24 cellular contexts compared by ENCODE assay signal in the genomic region with DNA sequence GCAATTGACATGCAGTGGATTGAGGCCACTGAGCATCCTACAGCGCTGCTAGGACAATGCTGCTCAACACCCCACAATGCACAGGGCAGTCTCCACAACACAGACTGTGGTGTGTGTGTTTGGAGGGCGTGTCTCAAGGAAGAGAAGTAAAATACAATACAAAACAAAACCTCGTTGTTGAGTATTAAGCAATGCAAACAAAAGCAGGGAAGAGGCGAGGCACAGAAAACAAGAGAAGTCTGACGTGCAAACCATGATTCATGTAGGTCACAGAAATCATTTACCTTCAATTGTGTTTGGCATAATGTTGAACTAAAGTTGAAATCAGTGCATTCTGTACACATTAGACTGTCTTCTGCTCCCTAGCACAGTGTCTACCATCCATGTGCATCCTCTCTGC.
A peak's percentile ranks its signal among the peaks of the same experiment; 100 is the strongest.
DNase-seq lines count a peak whose midpoint lies in the region; ATAC-seq, FAIRE-seq and TF ChIP-seq lines count a peak whose summit lies in the region.
"Had no signal": no experiment of that assay in that cellular context is flagged by ENCODE, and none has a peak within 500 bp of the region (broad histone marks: within the 10 kb centered on the region; RNA-seq: fewer than 3 reads in every experiment).

No MANE protein-coding gene starts in this region.

- H3K9me3 Mint-ChIP-seq in CD8-positive, alpha-beta T cell = no peaks in the 10 kb centered on the region
- H3K9me3 Mint-ChIP-seq: activated naive CD4-positive, alpha-beta T cell treated with anti-CD3 and anti-CD28 coated beads, Interleukin-2, amount 10 ng/mL, durations not matched to agents 7 days and 5 days; activated T-cell treated with anti-CD3 and anti-CD28 coated beads, Interleukin-2, amount 50 U/mL, for 24 hours had no signal

- no peak for TF ChIP-seq POLR2A in endothelial cell of umbilical vein (IDR thresholded peaks at IDR 0.05; ENCODE audit: low read depth, low read length)

- peaks cover 52% of the 10 kb centered on the region for H3K36me3 Mint-ChIP-seq in CD8-positive, alpha-beta T cell
- H3K36me3 Mint-ChIP-seq: activated naive CD4-positive, alpha-beta T cell treated with anti-CD3 and anti-CD28 coated beads, Interleukin-2, amount 10 ng/mL, durations not matched to agents 7 days and 5 days had no signal

- no peaks in the 10 kb centered on the region for H3K27me3 Mint-ChIP-seq in CD8-positive, alpha-beta T cell (ENCODE audit: low read depth)
- H3K27me3 Mint-ChIP-seq: activated naive CD4-positive, alpha-beta T cell treated with anti-CD3 and anti-CD28 coated beads, Interleukin-2, amount 10 ng/mL, durations not matched to agents 7 days and 5 days; activated T-cell treated with anti-CD3 and anti-CD28 coated beads, Interleukin-2, amount 50 U/mL, for 24 hours had no signal

- no peaks in the 10 kb centered on the region for H3K9me3 ChIP-seq in CD8-positive, alpha-beta T cell (ENCODE audit: low read length)
- H3K9me3 ChIP-seq in endothelial cell of umbilical vein (replicated peaks; ENCODE audit: control insufficient read depth, insufficient read depth, low read length) = no peaks in the 10 kb centered on the region
- H3K9me3 ChIP-seq: SJSA1, upper lobe of left lung had no signal

- TF ChIP-seq CTCF in CD8-positive, alpha-beta T cell (IDR thresholded peaks at IDR 0.05) = no peak
- no peak for TF ChIP-seq CTCF in endothelial cell of umbilical vein (IDR thresholded peaks at IDR 0.05; ENCODE audit: extremely low read depth in 1 of 2, insufficient read depth in 1 of 2, low read depth in 1 of 2, low read length in 2 of 2)
- TF ChIP-seq CTCF in GM10266 (IDR thresholded peaks at IDR 0.05; ENCODE audit: control insufficient read depth, insufficient read depth, low read depth, missing control alignments) = no peak

- no peak for ATAC-seq in CD8-positive, alpha-beta T cell
- ATAC-seq in GM18870 (IDR thresholded peaks at IDR 0.05; ENCODE audit: unreplicated experiment) = no peak
- ATAC-seq: stimulated activated naive CD8-positive, alpha-beta T cell treated with anti-CD3 and anti-CD28 coated beads, Interleukin-15, Interleukin-2, amounts not matched to agents 100 U/mL and 50 U/mL, for 24 hours had no signal

- BruUV-seq in endothelial cell of umbilical vein (replicated peaks; lab: Mats Ljungman, UMichigan) = no TSS peak

- H4K20me1 ChIP-seq in endothelial cell of umbilical vein (replicated peaks; ENCODE audit: control insufficient read depth, extremely low read depth, insufficient read depth, low read length) = no peaks in the 10 kb centered on the region

- H3K36me3 ChIP-seq in CD8-positive, alpha-beta T cell (ENCODE audit: insufficient read depth, low read length) = no peaks in the 10 kb centered on the region
- peaks cover 0 to 6% of the 10 kb centered on the region in 2 experiments for H3K36me3 ChIP-seq in endothelial cell of umbilical vein (ENCODE audit: control insufficient read depth in 2 of 2, extremely low read depth in 1 of 2, insufficient read depth in 2 of 2, low read length in 2 of 2)

- H3K4me2 ChIP-seq in endothelial cell of umbilical vein (ENCODE audit: insufficient read depth, low read length) = no peak overlapping the region
- H3K4me2 ChIP-seq: KMS-11 had no signal

- CTCF ChIA-PET in CD8-positive, alpha-beta T cell (lab: Charles Lee) = interaction anchor here (1.5 to 2.6 kb wide), 2 partner anchors 13 to 261 kb away, joined by 3 to 6 read pairs; a partner anchor contains a TSS
- CTCF ChIA-PET in endothelial cell of umbilical vein (lab: Charles Lee) = interaction anchor here (0.7 to 1.2 kb wide), 2 partner anchors 22 to 82 kb away, joined by 3 read pairs; no protein-coding TSS in a partner anchor

- no peak overlapping the region for H2AFZ ChIP-seq in endothelial cell of umbilical vein (ENCODE audit: low read depth, low read length)

- intact Hi-C loops in CD8-positive, alpha-beta T cell (cut with DNase I, micrococcal nuclease) = no loop called here
- intact Hi-C loops in endothelial cell of umbilical vein (cut with micrococcal nuclease) = no loop called here

- H3K79me2 ChIP-seq in endothelial cell of umbilical vein (ENCODE audit: control insufficient read depth, insufficient read depth, low read length) = no peaks in the 10 kb centered on the region

- POLR2A ChIA-PET in CD8-positive, alpha-beta T cell (lab: Charles Lee) = no interaction called here
- POLR2A ChIA-PET in endothelial cell of umbilical vein (lab: Charles Lee) = no interaction called here

- no peaks in the 10 kb centered on the region for H3K27me3 ChIP-seq in CD8-positive, alpha-beta T cell (ENCODE audit: insufficient read depth, low read length)
- H3K27me3 ChIP-seq in endothelial cell of umbilical vein (ENCODE audit: control insufficient read depth in 2 of 2, insufficient read depth in 2 of 2, low read length in 2 of 2) = no peaks in the 10 kb centered on the region
- H3K27me3 ChIP-seq: SJSA1, upper lobe of left lung had no signal

- H3K9me1 ChIP-seq in endothelial cell of umbilical vein (replicated peaks; ENCODE audit: control insufficient read depth, extremely low read depth, insufficient read depth, low read length) = no peaks in the 10 kb centered on the region

- H3K27ac ChIP-seq in CD8-positive, alpha-beta T cell (ENCODE audit: low read depth, low read length) = no peak overlapping the region
- no peak overlapping the region for H3K27ac ChIP-seq in endothelial cell of umbilical vein (ENCODE audit: insufficient read depth, low read depth, low read length)
- H3K27ac ChIP-seq: KMS-11, SJSA1, upper lobe of left lung had no signal

- DNase-seq in CD8-positive, alpha-beta T cell = no peak
- DNase-seq in NCI-H69 (lab: John Stamatoyannopoulos, UW) (peak; percentile 56), endothelial cell of umbilical vein (ENCODE audit: low read depth, low spot score) (no peak), pons (ENCODE audit: low spot score) (peak; percentile 59), NOMO-1 treated with DMSO at 0.1 percent for 48 hours (lab: John Stamatoyannopoulos, UW; ENCODE audit: unreplicated experiment) (no peak), amniotic stem cell (lab: John Stamatoyannopoulos, UW) (no peak), GM10266 (ENCODE audit: extremely low spot score) (no peak)
- DNase-seq: activated CD8-positive, alpha-beta memory T cell treated with anti-CD3 and anti-CD28 coated beads for 24 hours; activated naive CD4-positive, alpha-beta T cell treated with anti-CD3 and anti-CD28 coated beads, Interleukin-2, amount 10 ng/mL, durations not matched to agents 7 days and 5 days; activated T-cell treated with anti-CD3 and anti-CD28 coated beads, Interleukin-2, amount 50 U/mL, for 24 hours; C1 segment of cervical spinal cord; central memory CD4-positive, alpha-beta T cell; kidney; MV-4-11; NCI-H187; NCI-H446; occipital lobe; stimulated activated CD4-positive, alpha-beta T cell treated with anti-CD3 and anti-CD28 coated beads, Interleukin-4, amount 100 ng/mL, for 24 hours; stimulated activated naive CD8-positive, alpha-beta T cell treated with anti-CD3 and anti-CD28 coated beads, Interleukin-15, Interleukin-2, amounts not matched to agents 100 U/mL and 50 U/mL, for 24 hours; upper lobe of left lung had no signal

- H3K9ac ChIP-seq in endothelial cell of umbilical vein (replicated peaks; ENCODE audit: extremely low read depth, insufficient read depth, low read length) = no peak overlapping the region
- H3K9ac ChIP-seq: KMS-11 had no signal

- H3K4me1 ChIP-seq in CD8-positive, alpha-beta T cell (ENCODE audit: insufficient read depth, low read length) = no peaks in the 10 kb centered on the region
- H3K4me1 ChIP-seq in endothelial cell of umbilical vein (ENCODE audit: control insufficient read depth, extremely low read depth, insufficient read depth, low read length) = peaks cover 6% of the 10 kb centered on the region

- peak; percentile 38 for FAIRE-seq in endothelial cell of umbilical vein (lab: Jason Lieb, UNC)
- FAIRE-seq: HTR-8/SVneo, kidney had no signal

- H3K4me3 ChIP-seq in CD8-positive, alpha-beta T cell (ENCODE audit: low read depth, low read length) = no peak overlapping the region
- H3K4me3 ChIP-seq in endothelial cell of umbilical vein (replicated peaks in 1 of 3; ENCODE audit: insufficient read depth in 1 of 3, low read depth in 1 of 3, low read length in 3 of 3) = no peak overlapping the region
- H3K4me3 ChIP-seq: SJSA1, upper lobe of left lung had no signal

- H3K4me3 Mint-ChIP-seq in CD8-positive, alpha-beta T cell = no peak overlapping the region
- H3K4me3 Mint-ChIP-seq: activated naive CD4-positive, alpha-beta T cell treated with anti-CD3 and anti-CD28 coated beads, Interleukin-2, amount 10 ng/mL, durations not matched to agents 7 days and 5 days; activated T-cell treated with anti-CD3 and anti-CD28 coated beads, Interleukin-2, amount 50 U/mL, for 24 hours had no signal

- dilution Hi-C loops in endothelial cell of umbilical vein (cut with MboI; ENCODE audit: extremely low pct_ligation_motif_present, low sequenced_read_pairs) = no loop called here

- H3K4me1 Mint-ChIP-seq in CD8-positive, alpha-beta T cell (ENCODE audit: low read depth) = peaks cover 5% of the 10 kb centered on the region
- H3K4me1 Mint-ChIP-seq: activated naive CD4-positive, alpha-beta T cell treated with anti-CD3 and anti-CD28 coated beads, Interleukin-2, amount 10 ng/mL, durations not matched to agents 7 days and 5 days had no signal

- peak overlapping the region; percentile 16 for H3K27ac Mint-ChIP-seq in CD8-positive, alpha-beta T cell
- H3K27ac Mint-ChIP-seq: activated naive CD4-positive, alpha-beta T cell treated with anti-CD3 and anti-CD28 coated beads, Interleukin-2, amount 10 ng/mL, durations not matched to agents 7 days and 5 days; activated T-cell treated with anti-CD3 and anti-CD28 coated beads, Interleukin-2, amount 50 U/mL, for 24 hours had no signal

TF ChIP-seq in endothelial cell of umbilical vein, 7 proteins besides CTCF, POLR2A, EP300 and RAD21:
- TF ChIP-seq JUN (IDR thresholded peaks at IDR 0.05; ENCODE audit: borderline replicate concordance, insufficient read depth, insufficient read length, low read depth) (no peak), GATA2 (IDR thresholded peaks at IDR 0.05; ENCODE audit: insufficient read depth, insufficient read length, low read depth, low read length) (no peak), POLR2AphosphoS5 (IDR thresholded peaks at IDR 0.05; ENCODE audit: insufficient read depth, low read depth, low read length) (no peak), MYC (IDR thresholded peaks at IDR 0.05; ENCODE audit: low read depth, low read length) (no peak), EZH2 (IDR thresholded peaks at IDR 0.05; ENCODE audit: borderline replicate concordance, low read depth, low read length, severe bottlenecking) (no peak), FOS (IDR thresholded peaks at IDR 0.05; ENCODE audit: borderline replicate concordance, insufficient read depth, low read length) (no peak)
- TF ChIP-seq, protein P1, sequence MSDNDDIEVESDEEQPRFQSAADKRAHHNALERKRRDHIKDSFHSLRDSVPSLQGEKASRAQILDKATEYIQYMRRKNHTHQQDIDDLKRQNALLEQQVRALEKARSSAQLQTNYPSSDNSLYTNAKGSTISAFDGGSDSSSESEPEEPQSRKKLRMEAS (IDR thresholded peaks at IDR 0.05; ENCODE audit: insufficient read depth, insufficient read length) = no peak

Comparison
In these comparisons a context has a peak if more than half of its experiments do, and no peak if none do; other contexts are left out.
1. DNase-seq: peak in NCI-H69 (single experiment) and pons (single experiment); none in CD8-positive, alpha-beta T cell (0 of 7), endothelial cell of umbilical vein (single experiment), NOMO-1 treated with DMSO at 0.1 percent for 48 hours (single experiment), amniotic stem cell (single experiment) and GM10266 (single experiment).